In the genomic region with DNA sequence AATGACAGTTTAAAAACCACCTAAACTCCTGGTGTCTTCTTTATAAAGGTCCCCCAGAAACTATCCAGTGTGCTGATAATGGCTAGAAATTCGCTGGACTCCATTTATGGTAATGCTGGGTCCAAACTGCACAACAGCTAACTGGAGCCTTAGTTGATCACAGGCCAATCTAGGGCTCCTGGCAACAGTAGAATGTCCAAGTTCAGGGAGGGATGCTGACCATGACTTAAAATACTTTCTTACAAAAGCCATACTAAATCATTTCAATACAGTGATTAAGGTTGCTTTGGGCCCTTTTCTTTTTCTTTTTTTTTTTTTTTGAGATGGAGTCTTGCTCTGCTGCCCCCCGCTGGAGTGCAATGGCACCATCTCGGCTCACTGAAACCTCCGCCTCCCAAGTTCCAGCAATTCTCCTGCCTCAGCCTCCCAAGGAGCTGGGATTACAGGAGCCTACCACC, we compare ENCODE assay signal across 10 cellular contexts. TPM values are rescaled to one million over a fixed set of nuclear protein-coding genes. Genes with fewer than 3 reads are reported as not detected.
DNase-seq lines count a peak whose midpoint lies in the region; ATAC-seq and TF ChIP-seq lines count a peak whose summit lies in the region.
"Had no signal": no experiment of that assay in that cellular context is flagged by ENCODE, and none has a peak within 500 bp of the region (broad histone marks: within the 10 kb centered on the region; RNA-seq: fewer than 3 reads in every experiment).

No MANE protein-coding gene starts in this region.

- POLR2A ChIA-PET in CD8-positive, alpha-beta memory T cell (lab: Charles Lee): no interaction called here

- peaks cover 0 to 4% (median 0%) of the 10 kb centered on the region in 3 donors for H3K4me1 Mint-ChIP-seq in CD8-positive, alpha-beta memory T cell
- H3K4me1 Mint-ChIP-seq: activated naive CD4-positive, alpha-beta T cell treated with anti-CD3 and anti-CD28 coated beads, Interleukin-2, amount 50 U/mL, for 24 hours had no signal

- no peaks in the 10 kb centered on the region for H3K4me1 ChIP-seq in right atrium auricular region
- no peaks in the 10 kb centered on the region for H3K4me1 ChIP-seq in CD8-positive, alpha-beta memory T cell (ENCODE audit: insufficient read depth, low read length)

- peaks cover 0 to 21% (median 6%) of the 10 kb centered on the region in 3 donors for H3K36me3 Mint-ChIP-seq in CD8-positive, alpha-beta memory T cell

- TF ChIP-seq CTCF in right atrium auricular region (IDR thresholded peaks at IDR 0.05): peak; percentile 12 to 65

- no peak overlapping the region for H3K27ac ChIP-seq in right atrium auricular region
- no peak overlapping the region for H3K27ac ChIP-seq in CD8-positive, alpha-beta memory T cell (ENCODE audit: low read depth, low read length)

- no peaks in the 10 kb centered on the region for H3K9me3 Mint-ChIP-seq in CD8-positive, alpha-beta memory T cell
- H3K9me3 Mint-ChIP-seq: activated naive CD4-positive, alpha-beta T cell treated with anti-CD3 and anti-CD28 coated beads, Interleukin-2, amount 50 U/mL, for 24 hours had no signal

- in situ Hi-C loops in SK-MEL-5 (cut with HindIII; ENCODE audit: low pct_unique_long_range_greater_than_20kb, low sequenced_read_pairs): no loop called here

- no peaks in the 10 kb centered on the region for H3K36me3 ChIP-seq in right atrium auricular region
- H3K36me3 ChIP-seq in CD8-positive, alpha-beta memory T cell (ENCODE audit: insufficient read depth, low read length): no peaks in the 10 kb centered on the region

- no peaks in the 10 kb centered on the region for H3K27me3 ChIP-seq in right atrium auricular region
- H3K27me3 ChIP-seq in CD8-positive, alpha-beta memory T cell (ENCODE audit: insufficient read depth, low read length, poor library complexity, severe bottlenecking): no peaks in the 10 kb centered on the region

- DNase-seq in stimulated activated CD4-positive, alpha-beta T cell treated with anti-CD3 and anti-CD28 coated beads, Interleukin-15, amount 100 ng/mL, for 24 hours: peak; percentile 14
- DNase-seq in stimulated activated CD4-positive, alpha-beta T cell treated with anti-CD3 and anti-CD28 coated beads, Interleukin-12 subunit alpha, Interleukin-12 subunit beta, amount 100 ng/mL, for 4 hours: no peak
- peak; percentile 37 for DNase-seq in SK-MEL-5 (ENCODE audit: low read depth, low spot score)
- no peak for DNase-seq in right atrium auricular region (ENCODE audit: low spot score)
- DNase-seq in GDM1 (lab: John Stamatoyannopoulos, UW): no peak
- no peak for DNase-seq in CD8-positive, alpha-beta memory T cell
- DNase-seq in NCI-H2107 treated with DMSO at 0.1 percent for 48 hours (lab: John Stamatoyannopoulos, UW; ENCODE audit: unreplicated experiment): no peak
- DNase-seq: NCI-H1436 treated with DMSO at 0.1 percent for 48 hours had no signal

- H3K9me3 ChIP-seq in right atrium auricular region: no peaks in the 10 kb centered on the region
- no peaks in the 10 kb centered on the region for H3K9me3 ChIP-seq in CD8-positive, alpha-beta memory T cell (ENCODE audit: low read length)

- peaks cover 0 to 1% of the 10 kb centered on the region in 2 donors for H3K27me3 Mint-ChIP-seq in CD8-positive, alpha-beta memory T cell
- H3K27me3 Mint-ChIP-seq: activated naive CD4-positive, alpha-beta T cell treated with anti-CD3 and anti-CD28 coated beads, Interleukin-2, amount 50 U/mL, for 24 hours had no signal

- no peak for ATAC-seq in GM19328 (IDR thresholded peaks at IDR 0.05; ENCODE audit: unreplicated experiment)

- H3K27ac Mint-ChIP-seq in CD8-positive, alpha-beta memory T cell: no peak overlapping the region
- H3K27ac Mint-ChIP-seq: activated naive CD4-positive, alpha-beta T cell treated with anti-CD3 and anti-CD28 coated beads, Interleukin-2, amount 50 U/mL, for 24 hours had no signal

- CTCF ChIA-PET in CD8-positive, alpha-beta memory T cell (lab: Charles Lee): interaction anchor here (1.2 to 2.3 kb wide), 3 partner anchors 11 to 134 kb away, joined by 5 to 8 read pairs (median 8); no protein-coding TSS in a partner anchor

- no peak overlapping the region for H3K4me3 ChIP-seq in right atrium auricular region
- H3K4me3 ChIP-seq in CD8-positive, alpha-beta memory T cell (ENCODE audit: low read length): no peak overlapping the region

- no peak overlapping the region for H3K4me3 Mint-ChIP-seq in CD8-positive, alpha-beta memory T cell
- H3K4me3 Mint-ChIP-seq: activated naive CD4-positive, alpha-beta T cell treated with anti-CD3 and anti-CD28 coated beads, Interleukin-2, amount 50 U/mL, for 24 hours had no signal

RNA-seq across cellular contexts. Expression of gene GAB2, which starts 14.5 kb away (rescaled TPM):
- total RNA-seq in SK-MEL-5 (2014; rRNA removed; shearing (Covaris generic)): 38.9 and 42.3 TPM in 2 replicates
- 37.9 and 49.5 TPM in 2 replicates for polyA plus RNA-seq in SK-MEL-5 (2015; cell fraction: cytosol; rRNA removed)
- polyA plus RNA-seq in SK-MEL-5 (2015; cell fraction: nucleus; rRNA removed): 37.2 and 45.8 TPM in 2 replicates
- total RNA-seq in right atrium auricular region: 10 to 100 TPM; 22.0 to 33.7 TPM
- total RNA-seq in CD8-positive, alpha-beta memory T cell: 1 to 10 TPM; 2.9 to 4.3 TPM
- polyA plus RNA-seq in CD8-positive, alpha-beta memory T cell: not detected

Comparison
In these comparisons a context has a peak if more than half of its experiments do, and no peak if none do; other contexts are left out.
1. DNase-seq: peak in stimulated activated CD4-positive, alpha-beta T cell treated with anti-CD3 and anti-CD28 coated beads, Interleukin-15, amount 100 ng/mL, for 24 hours (single experiment) and SK-MEL-5 (single experiment); none in stimulated activated CD4-positive, alpha-beta T cell treated with anti-CD3 and anti-CD28 coated beads, Interleukin-12 subunit alpha, Interleukin-12 subunit beta, amount 100 ng/mL, for 4 hours (single experiment), right atrium auricular region (single experiment), GDM1 (single experiment), CD8-positive, alpha-beta memory T cell (0 of 5) and NCI-H2107 treated with DMSO at 0.1 percent for 48 hours (single experiment).